Comparison of ENCODE assay signal across 1 cellular context in genomic region chr14:91835920-91836843, GRCh38.
TF ChIP-seq lines count a peak whose summit lies in the region.

No MANE protein-coding gene starts in this region.

TF ChIP-seq in HEK293, 187 proteins besides CTCF, POLR2A, EP300 and RAD21 (continued from another document and continues in another):
- TF ChIP-seq, protein P1, sequence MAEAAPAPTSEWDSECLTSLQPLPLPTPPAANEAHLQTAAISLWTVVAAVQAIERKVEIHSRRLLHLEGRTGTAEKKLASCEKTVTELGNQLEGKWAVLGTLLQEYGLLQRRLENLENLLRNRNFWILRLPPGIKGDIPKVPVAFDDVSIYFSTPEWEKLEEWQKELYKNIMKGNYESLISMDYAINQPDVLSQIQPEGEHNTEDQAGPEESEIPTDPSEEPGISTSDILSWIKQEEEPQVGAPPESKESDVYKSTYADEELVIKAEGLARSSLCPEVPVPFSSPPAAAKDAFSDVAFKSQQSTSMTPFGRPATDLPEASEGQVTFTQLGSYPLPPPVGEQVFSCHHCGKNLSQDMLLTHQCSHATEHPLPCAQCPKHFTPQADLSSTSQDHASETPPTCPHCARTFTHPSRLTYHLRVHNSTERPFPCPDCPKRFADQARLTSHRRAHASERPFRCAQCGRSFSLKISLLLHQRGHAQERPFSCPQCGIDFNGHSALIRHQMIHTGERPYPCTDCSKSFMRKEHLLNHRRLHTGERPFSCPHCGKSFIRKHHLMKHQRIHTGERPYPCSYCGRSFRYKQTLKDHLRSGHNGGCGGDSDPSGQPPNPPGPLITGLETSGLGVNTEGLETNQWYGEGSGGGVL (tag by site-specific recombination; IDR thresholded peaks at IDR 0.05) = peak; percentile 99
- no peak for TF ChIP-seq ZNF707 (tag by site-specific recombination; IDR thresholded peaks at IDR 0.05)
- no peak for TF ChIP-seq ZNF664 (tag by site-specific recombination; IDR thresholded peaks at IDR 0.05)
- TF ChIP-seq ZNF350 (tag by site-specific recombination; IDR thresholded peaks at IDR 0.05) = no peak
- TF ChIP-seq ZNF16 (tag by site-specific recombination; IDR thresholded peaks at IDR 0.05; ENCODE audit: low read depth) = no peak
- no peak for TF ChIP-seq ZNF654 (tag by site-specific recombination; IDR thresholded peaks at IDR 0.05; ENCODE audit: low read depth)
- TF ChIP-seq ZNF549 (tag by site-specific recombination; IDR thresholded peaks at IDR 0.05) = no peak
- no peak for TF ChIP-seq ZNF623 (tag by site-specific recombination; IDR thresholded peaks at IDR 0.05)
- TF ChIP-seq ZNF112 (tag by site-specific recombination; IDR thresholded peaks at IDR 0.05) = no peak
- TF ChIP-seq, protein P2, sequence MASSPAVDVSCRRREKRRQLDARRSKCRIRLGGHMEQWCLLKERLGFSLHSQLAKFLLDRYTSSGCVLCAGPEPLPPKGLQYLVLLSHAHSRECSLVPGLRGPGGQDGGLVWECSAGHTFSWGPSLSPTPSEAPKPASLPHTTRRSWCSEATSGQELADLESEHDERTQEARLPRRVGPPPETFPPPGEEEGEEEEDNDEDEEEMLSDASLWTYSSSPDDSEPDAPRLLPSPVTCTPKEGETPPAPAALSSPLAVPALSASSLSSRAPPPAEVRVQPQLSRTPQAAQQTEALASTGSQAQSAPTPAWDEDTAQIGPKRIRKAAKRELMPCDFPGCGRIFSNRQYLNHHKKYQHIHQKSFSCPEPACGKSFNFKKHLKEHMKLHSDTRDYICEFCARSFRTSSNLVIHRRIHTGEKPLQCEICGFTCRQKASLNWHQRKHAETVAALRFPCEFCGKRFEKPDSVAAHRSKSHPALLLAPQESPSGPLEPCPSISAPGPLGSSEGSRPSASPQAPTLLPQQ (tag by site-specific recombination; IDR thresholded peaks at IDR 0.05) = peak; percentile 98
- TF ChIP-seq, protein P3, sequence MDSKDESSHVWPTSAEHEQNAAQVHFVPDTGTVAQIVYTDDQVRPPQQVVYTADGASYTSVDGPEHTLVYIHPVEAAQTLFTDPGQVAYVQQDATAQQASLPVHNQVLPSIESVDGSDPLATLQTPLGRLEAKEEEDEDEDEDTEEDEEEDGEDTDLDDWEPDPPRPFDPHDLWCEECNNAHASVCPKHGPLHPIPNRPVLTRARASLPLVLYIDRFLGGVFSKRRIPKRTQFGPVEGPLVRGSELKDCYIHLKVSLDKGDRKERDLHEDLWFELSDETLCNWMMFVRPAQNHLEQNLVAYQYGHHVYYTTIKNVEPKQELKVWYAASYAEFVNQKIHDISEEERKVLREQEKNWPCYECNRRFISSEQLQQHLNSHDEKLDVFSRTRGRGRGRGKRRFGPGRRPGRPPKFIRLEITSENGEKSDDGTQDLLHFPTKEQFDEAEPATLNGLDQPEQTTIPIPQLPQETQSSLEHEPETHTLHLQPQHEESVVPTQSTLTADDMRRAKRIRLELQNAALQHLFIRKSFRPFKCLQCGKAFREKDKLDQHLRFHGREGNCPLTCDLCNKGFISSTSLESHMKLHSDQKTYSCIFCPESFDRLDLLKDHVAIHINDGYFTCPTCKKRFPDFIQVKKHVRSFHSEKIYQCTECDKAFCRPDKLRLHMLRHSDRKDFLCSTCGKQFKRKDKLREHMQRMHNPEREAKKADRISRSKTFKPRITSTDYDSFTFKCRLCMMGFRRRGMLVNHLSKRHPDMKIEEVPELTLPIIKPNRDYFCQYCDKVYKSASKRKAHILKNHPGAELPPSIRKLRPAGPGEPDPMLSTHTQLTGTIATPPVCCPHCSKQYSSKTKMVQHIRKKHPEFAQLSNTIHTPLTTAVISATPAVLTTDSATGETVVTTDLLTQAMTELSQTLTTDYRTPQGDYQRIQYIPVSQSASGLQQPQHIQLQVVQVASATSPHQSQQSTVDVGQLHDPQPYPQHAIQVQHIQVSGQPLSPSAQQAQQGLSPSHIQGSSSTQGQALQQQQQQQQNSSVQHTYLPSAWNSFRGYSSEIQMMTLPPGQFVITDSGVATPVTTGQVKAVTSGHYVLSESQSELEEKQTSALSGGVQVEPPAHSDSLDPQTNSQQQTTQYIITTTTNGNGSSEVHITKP (tag by site-specific recombination; IDR thresholded peaks at IDR 0.05) = 0 out of 2 replicates have a peak, but pooled peaks have one; percentile 35
- TF ChIP-seq ZNF561 (tag by site-specific recombination; IDR thresholded peaks at IDR 0.05; ENCODE audit: borderline replicate concordance) = peak; percentile 27; the same call in 1 of the 2 replicates
- no peak for TF ChIP-seq ZNF302 (tag by site-specific recombination; IDR thresholded peaks at IDR 0.05; ENCODE audit: low read depth)
- no peak for TF ChIP-seq ZEB2 (tag by site-specific recombination; IDR thresholded peaks at IDR 0.05)
- no peak for TF ChIP-seq ZNF140 (tag by site-specific recombination; IDR thresholded peaks at IDR 0.05)
- TF ChIP-seq SP3 (tag by site-specific recombination; IDR thresholded peaks at IDR 0.05) = peak; percentile 86
- TF ChIP-seq ZNF704 (tag by site-specific recombination; IDR thresholded peaks at IDR 0.05) = no peak
- TF ChIP-seq ZNF214 (tag by site-specific recombination; IDR thresholded peaks at IDR 0.05; ENCODE audit: borderline replicate concordance) = no peak
- no peak for TF ChIP-seq HOXD13 (CRISPR knock-in tag; IDR thresholded peaks at IDR 0.05; ENCODE audit: borderline replicate concordance)
- TF ChIP-seq ZNF76 (tag by site-specific recombination; IDR thresholded peaks at IDR 0.05; ENCODE audit: borderline replicate concordance, low read depth) = no peak
- TF ChIP-seq BCL11B (tag by site-specific recombination; IDR thresholded peaks at IDR 0.05; ENCODE audit: low read depth) = no peak
- no peak for TF ChIP-seq ZNF391 (tag by site-specific recombination; IDR thresholded peaks at IDR 0.05; ENCODE audit: borderline replicate concordance, low read depth)
- TF ChIP-seq ZSCAN23 (tag by site-specific recombination; IDR thresholded peaks at IDR 0.05) = no peak
- TF ChIP-seq ZNF138 (tag by site-specific recombination; IDR thresholded peaks at IDR 0.05; ENCODE audit: borderline replicate concordance) = no peak
- no peak for TF ChIP-seq ZNF791 (tag by site-specific recombination; IDR thresholded peaks at IDR 0.05)
- TF ChIP-seq, protein P4, sequence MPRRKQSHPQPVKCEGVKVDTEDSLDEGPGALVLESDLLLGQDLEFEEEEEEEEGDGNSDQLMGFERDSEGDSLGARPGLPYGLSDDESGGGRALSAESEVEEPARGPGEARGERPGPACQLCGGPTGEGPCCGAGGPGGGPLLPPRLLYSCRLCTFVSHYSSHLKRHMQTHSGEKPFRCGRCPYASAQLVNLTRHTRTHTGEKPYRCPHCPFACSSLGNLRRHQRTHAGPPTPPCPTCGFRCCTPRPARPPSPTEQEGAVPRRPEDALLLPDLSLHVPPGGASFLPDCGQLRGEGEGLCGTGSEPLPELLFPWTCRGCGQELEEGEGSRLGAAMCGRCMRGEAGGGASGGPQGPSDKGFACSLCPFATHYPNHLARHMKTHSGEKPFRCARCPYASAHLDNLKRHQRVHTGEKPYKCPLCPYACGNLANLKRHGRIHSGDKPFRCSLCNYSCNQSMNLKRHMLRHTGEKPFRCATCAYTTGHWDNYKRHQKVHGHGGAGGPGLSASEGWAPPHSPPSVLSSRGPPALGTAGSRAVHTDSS (tag by site-specific recombination; IDR thresholded peaks at IDR 0.05) = no peak
- TF ChIP-seq ZNF280D (tag by site-specific recombination; IDR thresholded peaks at IDR 0.05) = no peak
- TF ChIP-seq ZNF274 (IDR thresholded peaks at IDR 0.05; ENCODE audit: low read length) = no peak
- no peak for TF ChIP-seq ZNF274 (tag by site-specific recombination; IDR thresholded peaks at IDR 0.05; ENCODE audit: borderline replicate concordance)
- 0 out of 2 replicates have a peak, but pooled peaks have one; percentile 32 for TF ChIP-seq ZNF596 (tag by site-specific recombination; IDR thresholded peaks at IDR 0.05)
- no peak for TF ChIP-seq KLF17 (tag by site-specific recombination; IDR thresholded peaks at IDR 0.05)
- TF ChIP-seq YY2 (tag by site-specific recombination; IDR thresholded peaks at IDR 0.05) = no peak
- TF ChIP-seq ZBTB20 (tag by site-specific recombination; IDR thresholded peaks at IDR 0.05) = no peak
- no peak for TF ChIP-seq ZNF132 (tag by site-specific recombination; IDR thresholded peaks at IDR 0.05; ENCODE audit: borderline replicate concordance)
- TF ChIP-seq ZNF202 (tag by site-specific recombination; IDR thresholded peaks at IDR 0.05; ENCODE audit: borderline replicate concordance) = no peak
- no peak for TF ChIP-seq ZNF501 (tag by site-specific recombination; IDR thresholded peaks at IDR 0.05)
- no peak; the same call in 1 of the 2 replicates for TF ChIP-seq ZNF777 (tag by site-specific recombination; IDR thresholded peaks at IDR 0.05; ENCODE audit: borderline replicate concordance)
- peak; percentile 71 for TF ChIP-seq ZBTB8A (tag by site-specific recombination; IDR thresholded peaks at IDR 0.05)
- TF ChIP-seq ZNF423 (tag by site-specific recombination; IDR thresholded peaks at IDR 0.05) = no peak
- TF ChIP-seq ZNF645 (tag by site-specific recombination; IDR thresholded peaks at IDR 0.05) = no peak
- TF ChIP-seq ZNF792 (tag by site-specific recombination; IDR thresholded peaks at IDR 0.05) = no peak
- no peak for TF ChIP-seq IKZF3 (tag by site-specific recombination; IDR thresholded peaks at IDR 0.05)
- no peak for TF ChIP-seq HOXA7 (CRISPR knock-in tag; IDR thresholded peaks at IDR 0.05; ENCODE audit: borderline replicate concordance)
- TF ChIP-seq, protein P5, sequence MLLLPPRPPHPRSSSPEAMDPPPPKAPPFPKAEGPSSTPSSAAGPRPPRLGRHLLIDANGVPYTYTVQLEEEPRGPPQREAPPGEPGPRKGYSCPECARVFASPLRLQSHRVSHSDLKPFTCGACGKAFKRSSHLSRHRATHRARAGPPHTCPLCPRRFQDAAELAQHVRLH (tag by site-specific recombination; IDR thresholded peaks at IDR 0.05) = no peak
- no peak for TF ChIP-seq ELK4 (IDR thresholded peaks at IDR 0.05; ENCODE audit: borderline replicate concordance, low read depth, low read length)
- no peak for TF ChIP-seq ZNF404 (tag by site-specific recombination; IDR thresholded peaks at IDR 0.05)
- no peak for TF ChIP-seq ZNF23 (tag by site-specific recombination; IDR thresholded peaks at IDR 0.05; ENCODE audit: borderline replicate concordance)
- no peak for TF ChIP-seq ZSCAN30 (tag by site-specific recombination; IDR thresholded peaks at IDR 0.05)
